In the genomic region with DNA sequence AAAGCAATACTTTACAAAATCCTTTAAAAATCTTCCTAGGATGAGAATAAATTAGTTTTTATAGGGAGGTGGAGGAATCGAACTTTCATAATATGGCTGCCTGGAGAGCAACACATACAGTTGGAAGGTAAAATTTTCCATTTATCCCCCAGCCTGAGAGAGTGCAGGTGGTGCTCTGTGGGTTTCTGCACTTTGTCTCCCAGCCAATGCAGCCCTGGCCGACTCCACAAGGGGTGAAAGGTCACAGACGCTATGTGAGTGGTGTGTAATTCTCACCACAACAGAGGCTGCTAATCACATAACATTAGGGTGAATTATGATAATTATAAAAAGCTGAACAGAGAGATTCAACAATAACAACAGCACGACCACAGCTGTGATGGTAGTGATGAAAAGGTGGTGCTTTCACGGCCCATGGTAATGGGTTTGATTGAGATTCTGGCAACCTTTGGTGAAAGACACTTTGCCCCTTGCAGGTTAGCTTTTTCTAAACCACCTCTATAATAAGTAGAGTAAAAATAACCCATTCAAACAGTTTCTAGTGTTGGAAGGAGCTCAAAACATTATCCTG, we compare ENCODE assay signal across 1 cellular context.
TF ChIP-seq lines count a peak whose summit lies in the region.

No MANE protein-coding gene starts in this region.

TF ChIP-seq in HepG2, 621 proteins besides CTCF, POLR2A, EP300 and RAD21 (continued from another document):
- TF ChIP-seq ZNF235 (CRISPR knock-in tag; IDR thresholded peaks at IDR 0.05; ENCODE audit: borderline replicate concordance) (no peak), ZNF660 (CRISPR knock-in tag; IDR thresholded peaks at IDR 0.05; ENCODE audit: borderline replicate concordance, low read depth) (no peak), HNF4G (IDR thresholded peaks at IDR 0.05; ENCODE audit: borderline replicate concordance, low read depth, low read length) (peak; percentile 42; the same call in 1 of the 2 replicates), HNF4G (CRISPR knock-in tag; IDR thresholded peaks at IDR 0.05; ENCODE audit: borderline replicate concordance, low read depth) (no peak), ZMYM4 (CRISPR knock-in tag; IDR thresholded peaks at IDR 0.05) (peak; percentile 82), ZNF17 (CRISPR knock-in tag; IDR thresholded peaks at IDR 0.05) (no peak), POGZ (CRISPR knock-in tag; IDR thresholded peaks at IDR 0.05) (peak; percentile 53; the same call in 1 of the 2 replicates), EHMT2 (IDR thresholded peaks at IDR 0.05; ENCODE audit: borderline replicate concordance, low read depth, low read length) (no peak), RXRB (CRISPR knock-in tag; IDR thresholded peaks at IDR 0.05; ENCODE audit: borderline replicate concordance) (0 out of 2 replicates have a peak, but pooled peaks have one; percentile 40), PPARG (CRISPR knock-in tag; conservative IDR thresholded peaks at IDR 0.05) (peak; percentile 62; the same call in 1 of the 2 replicates), SALL1 (CRISPR knock-in tag; IDR thresholded peaks at IDR 0.05) (peak; percentile 27; the same call in 1 of the 2 replicates), HNF4A (CRISPR knock-in tag; IDR thresholded peaks at IDR 0.05) (peak; percentile 71), CHD4 (IDR thresholded peaks at IDR 0.05; ENCODE audit: borderline replicate concordance, low read length) (no peak), NR2F6 (IDR thresholded peaks at IDR 0.05) (peak; percentile 82), NR2F6 (CRISPR knock-in tag; IDR thresholded peaks at IDR 0.05) (peak; percentile 78), ESRRA (CRISPR knock-in tag; IDR thresholded peaks at IDR 0.05; ENCODE audit: low read depth) (no peak), NR2C2 (CRISPR knock-in tag; IDR thresholded peaks at IDR 0.05; ENCODE audit: borderline replicate concordance) (peak; percentile 84), BCL6 (CRISPR knock-in tag; IDR thresholded peaks at IDR 0.05) (peak; percentile 27; the same call in 1 of the 2 replicates), ZNF292 (CRISPR knock-in tag; IDR thresholded peaks at IDR 0.05; ENCODE audit: borderline replicate concordance, low read depth) (peak; percentile 28; the same call in 1 of the 2 replicates), NR2F1 (CRISPR knock-in tag; IDR thresholded peaks at IDR 0.05) (peak in 1 of 2 experiments; percentile 42; a peak in 1 of 4 replicates), ZSCAN30 (CRISPR knock-in tag; IDR thresholded peaks at IDR 0.05) (no peak)
- TF ChIP-seq, protein P1, sequence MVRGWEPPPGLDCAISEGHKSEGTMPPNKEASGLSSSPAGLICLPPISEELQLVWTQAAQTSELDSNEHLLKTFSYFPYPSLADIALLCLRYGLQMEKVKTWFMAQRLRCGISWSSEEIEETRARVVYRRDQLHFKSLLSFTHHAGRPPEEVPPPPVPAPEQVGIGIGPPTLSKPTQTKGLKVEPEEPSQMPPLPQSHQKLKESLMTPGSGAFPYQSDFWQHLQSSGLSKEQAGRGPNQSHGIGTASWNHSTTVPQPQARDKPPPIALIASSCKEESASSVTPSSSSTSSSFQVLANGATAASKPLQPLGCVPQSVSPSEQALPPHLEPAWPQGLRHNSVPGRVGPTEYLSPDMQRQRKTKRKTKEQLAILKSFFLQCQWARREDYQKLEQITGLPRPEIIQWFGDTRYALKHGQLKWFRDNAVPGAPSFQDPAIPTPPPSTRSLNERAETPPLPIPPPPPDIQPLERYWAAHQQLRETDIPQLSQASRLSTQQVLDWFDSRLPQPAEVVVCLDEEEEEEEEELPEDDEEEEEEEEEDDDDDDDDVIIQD (CRISPR knock-in tag; IDR thresholded peaks at IDR 0.05; ENCODE audit: low read depth) = peak; percentile 45; the same call in 1 of the 2 replicates
- TF ChIP-seq, protein P2, sequence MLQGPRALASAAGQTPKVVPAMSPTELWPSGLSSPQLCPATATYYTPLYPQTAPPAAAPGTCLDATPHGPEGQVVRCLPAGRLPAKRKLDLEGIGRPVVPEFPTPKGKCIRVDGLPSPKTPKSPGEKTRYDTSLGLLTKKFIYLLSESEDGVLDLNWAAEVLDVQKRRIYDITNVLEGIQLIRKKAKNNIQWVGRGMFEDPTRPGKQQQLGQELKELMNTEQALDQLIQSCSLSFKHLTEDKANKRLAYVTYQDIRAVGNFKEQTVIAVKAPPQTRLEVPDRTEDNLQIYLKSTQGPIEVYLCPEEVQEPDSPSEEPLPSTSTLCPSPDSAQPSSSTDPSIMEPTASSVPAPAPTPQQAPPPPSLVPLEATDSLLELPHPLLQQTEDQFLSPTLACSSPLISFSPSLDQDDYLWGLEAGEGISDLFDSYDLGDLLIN (CRISPR knock-in tag; IDR thresholded peaks at IDR 0.05; ENCODE audit: borderline replicate concordance) = no peak
- TF ChIP-seq, protein P3, sequence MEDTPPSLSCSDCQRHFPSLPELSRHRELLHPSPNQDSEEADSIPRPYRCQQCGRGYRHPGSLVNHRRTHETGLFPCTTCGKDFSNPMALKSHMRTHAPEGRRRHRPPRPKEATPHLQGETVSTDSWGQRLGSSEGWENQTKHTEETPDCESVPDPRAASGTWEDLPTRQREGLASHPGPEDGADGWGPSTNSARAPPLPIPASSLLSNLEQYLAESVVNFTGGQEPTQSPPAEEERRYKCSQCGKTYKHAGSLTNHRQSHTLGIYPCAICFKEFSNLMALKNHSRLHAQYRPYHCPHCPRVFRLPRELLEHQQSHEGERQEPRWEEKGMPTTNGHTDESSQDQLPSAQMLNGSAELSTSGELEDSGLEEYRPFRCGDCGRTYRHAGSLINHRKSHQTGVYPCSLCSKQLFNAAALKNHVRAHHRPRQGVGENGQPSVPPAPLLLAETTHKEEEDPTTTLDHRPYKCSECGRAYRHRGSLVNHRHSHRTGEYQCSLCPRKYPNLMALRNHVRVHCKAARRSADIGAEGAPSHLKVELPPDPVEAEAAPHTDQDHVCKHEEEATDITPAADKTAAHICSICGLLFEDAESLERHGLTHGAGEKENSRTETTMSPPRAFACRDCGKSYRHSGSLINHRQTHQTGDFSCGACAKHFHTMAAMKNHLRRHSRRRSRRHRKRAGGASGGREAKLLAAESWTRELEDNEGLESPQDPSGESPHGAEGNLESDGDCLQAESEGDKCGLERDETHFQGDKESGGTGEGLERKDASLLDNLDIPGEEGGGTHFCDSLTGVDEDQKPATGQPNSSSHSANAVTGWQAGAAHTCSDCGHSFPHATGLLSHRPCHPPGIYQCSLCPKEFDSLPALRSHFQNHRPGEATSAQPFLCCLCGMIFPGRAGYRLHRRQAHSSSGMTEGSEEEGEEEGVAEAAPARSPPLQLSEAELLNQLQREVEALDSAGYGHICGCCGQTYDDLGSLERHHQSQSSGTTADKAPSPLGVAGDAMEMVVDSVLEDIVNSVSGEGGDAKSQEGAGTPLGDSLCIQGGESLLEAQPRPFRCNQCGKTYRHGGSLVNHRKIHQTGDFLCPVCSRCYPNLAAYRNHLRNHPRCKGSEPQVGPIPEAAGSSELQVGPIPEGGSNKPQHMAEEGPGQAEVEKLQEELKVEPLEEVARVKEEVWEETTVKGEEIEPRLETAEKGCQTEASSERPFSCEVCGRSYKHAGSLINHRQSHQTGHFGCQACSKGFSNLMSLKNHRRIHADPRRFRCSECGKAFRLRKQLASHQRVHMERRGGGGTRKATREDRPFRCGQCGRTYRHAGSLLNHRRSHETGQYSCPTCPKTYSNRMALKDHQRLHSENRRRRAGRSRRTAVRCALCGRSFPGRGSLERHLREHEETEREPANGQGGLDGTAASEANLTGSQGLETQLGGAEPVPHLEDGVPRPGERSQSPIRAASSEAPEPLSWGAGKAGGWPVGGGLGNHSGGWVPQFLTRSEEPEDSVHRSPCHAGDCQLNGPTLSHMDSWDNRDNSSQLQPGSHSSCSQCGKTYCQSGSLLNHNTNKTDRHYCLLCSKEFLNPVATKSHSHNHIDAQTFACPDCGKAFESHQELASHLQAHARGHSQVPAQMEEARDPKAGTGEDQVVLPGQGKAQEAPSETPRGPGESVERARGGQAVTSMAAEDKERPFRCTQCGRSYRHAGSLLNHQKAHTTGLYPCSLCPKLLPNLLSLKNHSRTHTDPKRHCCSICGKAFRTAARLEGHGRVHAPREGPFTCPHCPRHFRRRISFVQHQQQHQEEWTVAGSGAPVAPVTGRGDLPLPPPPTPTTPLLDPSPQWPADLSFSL (CRISPR knock-in tag; IDR thresholded peaks at IDR 0.05) = peak; percentile 35; the same call in 1 of the 2 replicates
